26 cellular contexts compared by ENCODE assay signal in the genomic region with DNA sequence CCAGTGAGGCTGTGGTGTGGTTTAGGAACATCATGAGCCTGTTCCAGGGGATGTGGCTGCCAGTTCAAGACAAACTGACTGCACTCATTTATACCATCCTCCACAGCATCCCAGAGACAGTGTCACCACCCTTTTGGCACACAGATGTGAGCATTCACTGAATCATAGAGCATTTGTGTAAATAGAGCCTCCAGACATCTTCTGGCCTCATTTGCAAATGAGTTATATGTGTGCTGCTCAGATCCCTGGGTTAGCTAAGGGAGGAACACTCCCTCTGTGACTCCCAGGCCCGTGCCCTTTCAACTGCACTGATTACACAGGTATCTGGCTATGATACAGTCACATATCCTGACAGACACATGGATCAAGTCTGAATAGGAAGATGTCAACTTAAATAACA.
"Had no signal": no experiment of that assay in that cellular context is flagged by ENCODE, and none has a peak within 500 bp of the region (broad histone marks: within the 10 kb centered on the region; RNA-seq: fewer than 3 reads in every experiment).

No MANE protein-coding gene starts in this region.

- H3K9me3 ChIP-seq: Peyer's patch had no signal

- DNase-seq: activated CD4-positive, alpha-beta memory T cell treated with anti-CD3 and anti-CD28 coated beads, Interleukin-2, amount 10 ng/mL, durations not matched to agents 7 days and 5 days; activated CD4-positive, alpha-beta T cell treated with anti-CD3 and anti-CD28 coated beads for 1 hour; activated CD4-positive, alpha-beta T cell treated with anti-CD3 and anti-CD28 coated beads for 48 hours; activated CD4-positive, CD25-positive, alpha-beta regulatory T cell; activated CD8-positive, alpha-beta memory T cell treated with anti-CD3 and anti-CD28 coated beads for 24 hours; activated CD8-positive, alpha-beta memory T cell treated with anti-CD3 and anti-CD28 coated beads, Interleukin-2, amount 10 ng/mL, durations not matched to agents 7 days and 5 days; activated CD8-positive, alpha-beta memory T cell treated with anti-CD3 and anti-CD28 coated beads, Interleukin-2, amount 50 U/mL, for 48 hours; activated effector memory CD4-positive, alpha-beta T cell treated with Interleukin-2 at 50 U/mL for 16 hours; activated naive CD4-positive, alpha-beta T cell treated with anti-CD3 and anti-CD28 coated beads, Interleukin-2, amount 10 ng/mL, durations not matched to agents 7 days and 5 days; activated naive CD8-positive, alpha-beta T cell treated with anti-CD3 and anti-CD28 coated beads, Interleukin-2, amount 50 U/mL, for 24 hours; activated T-cell treated with anti-CD3 and anti-CD28 coated beads, Interleukin-2, amount 50 U/mL, for 48 hours; anterior cingulate cortex; NCI-H1092 treated with DMSO at 0.1 percent for 48 hours; NCI-H1417; NCI-H146; NCI-H187; NCI-H2029 treated with DMSO at 0.1 percent for 48 hours; NCI-H2107; NCI-H2171; NCI-H446; NCI-H510A treated with DMSO at 0.1 percent for 48 hours; Peyer's patch; RPMI8226; T1000; WERI-Rb-1 had no signal

- H3K4me1 ChIP-seq: Peyer's patch had no signal

- H3K4me3 ChIP-seq: Peyer's patch had no signal

- H3K27ac ChIP-seq: KMS-11, Peyer's patch, WERI-Rb-1 had no signal

- H3K27me3 ChIP-seq: Peyer's patch had no signal

- H3K36me3 ChIP-seq: Peyer's patch, WERI-Rb-1 had no signal
